In the genomic region with DNA sequence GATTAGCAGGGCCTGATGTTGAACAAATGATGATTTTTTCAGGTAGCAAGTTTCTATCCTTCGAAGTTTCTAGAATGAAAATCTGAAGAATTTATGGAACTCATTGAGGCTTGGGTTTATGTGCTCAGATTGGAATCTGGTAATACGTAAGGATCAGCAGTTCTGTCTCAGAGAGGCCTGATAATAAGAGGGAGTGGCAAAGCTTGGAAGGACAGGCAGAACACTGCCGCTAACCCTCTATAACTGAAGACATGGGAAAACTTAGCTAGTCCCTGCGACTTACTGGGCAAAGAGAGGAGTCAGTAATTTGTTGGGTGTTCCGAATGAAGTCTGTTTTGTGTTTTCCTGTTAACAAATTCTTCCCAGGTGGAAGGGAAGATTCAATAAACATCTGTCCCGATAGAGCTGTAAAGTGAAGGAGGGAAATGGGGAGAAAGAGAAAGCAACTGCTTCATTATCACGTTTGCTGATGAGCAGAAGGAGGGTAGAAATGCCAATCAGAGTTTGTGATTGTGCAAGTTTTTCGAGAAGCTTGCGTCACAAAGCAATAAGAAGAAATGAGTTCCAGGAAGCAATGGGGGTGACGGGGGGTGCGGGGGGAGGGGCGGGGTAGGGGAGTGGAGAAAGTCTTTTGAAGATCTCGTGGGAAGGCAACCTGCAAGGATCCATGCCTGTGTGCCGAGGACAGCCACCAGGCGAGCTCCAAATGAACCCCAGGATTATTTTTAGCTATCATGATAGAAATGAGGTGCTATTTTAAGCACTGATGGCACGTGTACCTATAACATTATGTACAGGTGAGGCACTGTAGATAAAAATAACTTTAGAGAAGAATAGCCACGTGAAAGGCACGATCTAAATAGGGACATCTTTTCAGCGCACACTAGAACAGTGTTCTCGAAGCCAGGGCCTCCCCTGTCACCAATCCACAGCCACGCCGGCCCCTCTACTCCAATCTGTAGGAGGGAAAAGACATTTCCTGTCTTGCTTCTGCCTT, we compare ENCODE assay signal across 24 cellular contexts.
DNase-seq lines count a peak whose midpoint lies in the region; FAIRE-seq lines count a peak whose summit lies in the region.
"Had no signal": no experiment of that assay in that cellular context is flagged by ENCODE, and none has a peak within 500 bp of the region (broad histone marks: within the 10 kb centered on the region; RNA-seq: fewer than 3 reads in every experiment).

No MANE protein-coding gene starts in this region.

- no peaks in the 10 kb centered on the region for H3K36me3 ChIP-seq in duodenal mucosa (ENCODE audit: control insufficient read depth in 1 of 2, insufficient read depth in 2 of 2, low read length in 2 of 2)
- H3K36me3 ChIP-seq in small intestine (ENCODE audit: control insufficient read depth in 2 of 2, insufficient read depth in 2 of 2, low read length in 2 of 2), result no peaks in the 10 kb centered on the region
- no peaks in the 10 kb centered on the region for H3K36me3 ChIP-seq in CD4-positive, alpha-beta memory T cell (ENCODE audit: insufficient read depth, low read length)
- H3K36me3 ChIP-seq: BLaER1 treated with 17β-estradiol and CSF1 and Interleukin-3, amounts not matched to agents 10 nM and 100 nM; esophagus muscularis mucosa; tibial artery had no signal

- H3K27ac ChIP-seq in duodenal mucosa (ENCODE audit: low read depth, low read length), result peak overlapping the region; percentile 30
- peak overlapping the region; percentile 86 to 88 for H3K27ac ChIP-seq in small intestine (ENCODE audit: low read depth in 1 of 2, low read length in 1 of 2)
- H3K27ac ChIP-seq in CD4-positive, alpha-beta memory T cell (ENCODE audit: low read depth, low read length), result no peak overlapping the region
- H3K27ac ChIP-seq: coronary artery, esophagus muscularis mucosa, tibial artery had no signal

- peak overlapping the region in 1 of 2 donors; percentile 18 for H3K9ac ChIP-seq in duodenal mucosa (ENCODE audit: low read depth in 1 of 2, low read length in 2 of 2)
- H3K9ac ChIP-seq: BLaER1 treated with 17β-estradiol and CSF1 and Interleukin-3, amounts not matched to agents 10 nM and 100 nM had no signal

- no peak overlapping the region for H3K27ac Mint-ChIP-seq in CD4-positive, alpha-beta memory T cell
- H3K27ac Mint-ChIP-seq: activated B cell treated with CpG ODN at 0.5 μM for 24 hours; activated T-helper 1 cell treated with anti-CD3 and anti-CD28 coated beads, Interleukin-12 subunit alpha, Interleukin-12 subunit beta, Interleukin-2, Interleukin-4 antibody, amounts not matched to agents 30 ng/mL and 10 ng/mL and 1 ng/mL, durations not matched to agents 14 hours and 24 hours and 36 hours; endodermal cell; stimulated activated naive CD8-positive, alpha-beta T cell treated with anti-CD3 and anti-CD28 coated beads, Interleukin-15, amount 100 ng/mL, for 72 hours had no signal

- H3K4me1 Mint-ChIP-seq in CD4-positive, alpha-beta memory T cell, result peaks cover 0 to 10% (median 4%) of the 10 kb centered on the region in 4 donors
- H3K4me1 Mint-ChIP-seq: activated B cell treated with CpG ODN at 0.5 μM for 24 hours; endodermal cell; stimulated activated naive CD8-positive, alpha-beta T cell treated with anti-CD3 and anti-CD28 coated beads, Interleukin-15, amount 100 ng/mL, for 72 hours had no signal

- H3K27me3 ChIP-seq in duodenal mucosa (ENCODE audit: control insufficient read depth in 1 of 2, insufficient read depth in 2 of 2, low read length in 2 of 2) (peaks cover 0 to 2% of the 10 kb centered on the region in 2 donors), small intestine (ENCODE audit: control insufficient read depth in 2 of 2, insufficient read depth in 2 of 2, low read length in 2 of 2) (no peaks in the 10 kb centered on the region)
- H3K27me3 ChIP-seq in CD4-positive, alpha-beta memory T cell (ENCODE audit: insufficient read depth, low read length), result no peaks in the 10 kb centered on the region
- H3K27me3 ChIP-seq: BLaER1 treated with 17β-estradiol and CSF1 and Interleukin-3, amounts not matched to agents 10 nM and 100 nM; esophagus muscularis mucosa; tibial artery had no signal

- peaks cover 0 to 6% of the 10 kb centered on the region in 2 donors for H3K27me3 Mint-ChIP-seq in CD4-positive, alpha-beta memory T cell
- H3K27me3 Mint-ChIP-seq: activated B cell treated with CpG ODN at 0.5 μM for 24 hours; stimulated activated naive CD8-positive, alpha-beta T cell treated with anti-CD3 and anti-CD28 coated beads, Interleukin-15, amount 100 ng/mL, for 72 hours had no signal

- H3K9me3 ChIP-seq in duodenal mucosa (ENCODE audit: control insufficient read depth in 1 of 2, low read length in 2 of 2) (no peaks in the 10 kb centered on the region), small intestine (ENCODE audit: control insufficient read depth, low read depth) (no peaks in the 10 kb centered on the region)
- no peaks in the 10 kb centered on the region for H3K9me3 ChIP-seq in CD4-positive, alpha-beta memory T cell (ENCODE audit: control insufficient read depth in 1 of 2, low read length in 2 of 2)
- H3K9me3 ChIP-seq: BLaER1 treated with 17β-estradiol and CSF1 and Interleukin-3, amounts not matched to agents 10 nM and 100 nM; esophagus muscularis mucosa; tibial artery had no signal

- FAIRE-seq in small intestine (lab: Jason Lieb, UNC), result no peak
- FAIRE-seq: frontal cortex had no signal

- POLR2A ChIA-PET in CD4-positive, alpha-beta memory T cell (lab: Charles Lee; ENCODE audit: partially characterized antibody), result no interaction called here

- H3K4me1 ChIP-seq in duodenal mucosa (ENCODE audit: control insufficient read depth in 1 of 2, insufficient read depth in 2 of 2, low read length in 2 of 2) (peaks cover 20 to 29% of the 10 kb centered on the region in 2 donors), small intestine (ENCODE audit: control insufficient read depth in 2 of 2, insufficient read depth in 1 of 2, low read depth in 1 of 2, low read length in 1 of 2) (peaks cover 0 to 5% of the 10 kb centered on the region in 2 donors)
- no peaks in the 10 kb centered on the region for H3K4me1 ChIP-seq in CD4-positive, alpha-beta memory T cell (ENCODE audit: insufficient read depth, low read length)
- H3K4me1 ChIP-seq: BLaER1 treated with 17β-estradiol and CSF1 and Interleukin-3, amounts not matched to agents 10 nM and 100 nM; esophagus muscularis mucosa; tibial artery had no signal

- H3K36me3 Mint-ChIP-seq in CD4-positive, alpha-beta memory T cell, result no peaks in the 10 kb centered on the region
- H3K36me3 Mint-ChIP-seq: naive B cell had no signal

- in situ Hi-C loops in KBM-7 (cut with MboI; ENCODE audit: low pct_unique_long_range_greater_than_20kb, low sequenced_read_pairs), result no loop called here

- H3K4me3 ChIP-seq in duodenal mucosa (ENCODE audit: low read depth in 1 of 2, low read length in 2 of 2) (peak overlapping the region; percentile 49 to 58), small intestine (ENCODE audit: low read depth in 1 of 2, low read length in 2 of 2) (no peak overlapping the region)
- no peak overlapping the region for H3K4me3 ChIP-seq in CD4-positive, alpha-beta memory T cell (ENCODE audit: low read length in 2 of 2)
- H3K4me3 ChIP-seq: BLaER1 treated with 17β-estradiol and CSF1 and Interleukin-3, amounts not matched to agents 10 nM and 100 nM; coronary artery; esophagus muscularis mucosa; tibial artery had no signal

- no peaks in the 10 kb centered on the region for H3K9me3 Mint-ChIP-seq in CD4-positive, alpha-beta memory T cell
- H3K9me3 Mint-ChIP-seq: activated B cell treated with CpG ODN at 0.5 μM for 24 hours; activated T-helper 1 cell treated with anti-CD3 and anti-CD28 coated beads, Interleukin-12 subunit alpha, Interleukin-12 subunit beta, Interleukin-2, Interleukin-4 antibody, amounts not matched to agents 30 ng/mL and 10 ng/mL and 1 ng/mL, durations not matched to agents 14 hours and 24 hours and 36 hours; endodermal cell; naive B cell; stimulated activated naive CD8-positive, alpha-beta T cell treated with anti-CD3 and anti-CD28 coated beads, Interleukin-15, amount 100 ng/mL, for 72 hours had no signal

- DNase-seq in KBM-7 (peak; percentile 47), NCI-H69 (lab: John Stamatoyannopoulos, UW) (peak; percentile 3), small intestine (peak; percentile 79), NCI-H2171 treated with DMSO at 0.1 percent for 48 hours (lab: John Stamatoyannopoulos, UW) (no peak), HUDEP-2 (lab: John Stamatoyannopoulos, UW; ENCODE audit: unreplicated experiment in 76 of 76) (no peak)
- DNase-seq in CD4-positive, alpha-beta memory T cell, result no peak
- DNase-seq: activated B cell treated with CpG ODN at 0.5 μM for 24 hours; activated CD4-positive, alpha-beta T cell treated with anti-CD3 and anti-CD28 coated beads, Interleukin-2, amount 50 U/mL, for 4 hours; activated naive CD4-positive, alpha-beta T cell treated with anti-CD3 and anti-CD28 coated beads, Interleukin-2, amount 50 U/mL, for 16 hours; endodermal cell; H7; mesenchymal stem cell; naive B cell; NCI-H446 treated with DMSO at 0.1 percent for 48 hours; NK-92 treated with Interleukin-12 subunit alpha and Interleukin-12 subunit beta, amount 100 ng/mL, for 24 hours; SHP77 treated with DMSO at 0.1 percent for 48 hours; stimulated activated naive CD8-positive, alpha-beta T cell treated with anti-CD3 and anti-CD28 coated beads, Interleukin-15, amount 100 ng/mL, for 72 hours; tibial artery had no signal

- no peak overlapping the region for H3K4me3 Mint-ChIP-seq in CD4-positive, alpha-beta memory T cell
- H3K4me3 Mint-ChIP-seq: activated B cell treated with CpG ODN at 0.5 μM for 24 hours; activated T-helper 1 cell treated with anti-CD3 and anti-CD28 coated beads, Interleukin-12 subunit alpha, Interleukin-12 subunit beta, Interleukin-2, Interleukin-4 antibody, amounts not matched to agents 30 ng/mL and 10 ng/mL and 1 ng/mL, durations not matched to agents 14 hours and 24 hours and 36 hours; endodermal cell; naive B cell; stimulated activated naive CD8-positive, alpha-beta T cell treated with anti-CD3 and anti-CD28 coated beads, Interleukin-15, amount 100 ng/mL, for 72 hours had no signal

- 23 to 57% (median 36%) methylated on average over 22 of the region's 22 CpGs for WGBS in small intestine, 3 donors

- intact Hi-C loops in CD4-positive, alpha-beta memory T cell (cut with micrococcal nuclease), result no loop called here

- CTCF ChIA-PET in CD4-positive, alpha-beta memory T cell (lab: Charles Lee; ENCODE audit: partially characterized antibody), result no interaction called here

Comparison
In these comparisons a context has a peak if more than half of its experiments do, and no peak if none do; other contexts are left out.
1. DNase-seq: peak in KBM-7 (single experiment), NCI-H69 (single experiment) and small intestine (single experiment); none in NCI-H2171 treated with DMSO at 0.1 percent for 48 hours (single experiment), HUDEP-2 (0 of 76) and CD4-positive, alpha-beta memory T cell (0 of 5).
2. H3K4me3 ChIP-seq: peak in duodenal mucosa (2 of 2); none in small intestine (0 of 2) and CD4-positive, alpha-beta memory T cell (0 of 2).